Comparison of ENCODE assay signal across 22 cellular contexts in genomic region chr10:77229704-77230103, GRCh38.
DNase-seq lines count a peak whose midpoint lies in the region; ATAC-seq and TF ChIP-seq lines count a peak whose summit lies in the region.
"Had no signal": no experiment of that assay in that cellular context is flagged by ENCODE, and none has a peak within 500 bp of the region (broad histone marks: within the 10 kb centered on the region; RNA-seq: fewer than 3 reads in every experiment).

No MANE protein-coding gene starts in this region.

- no peaks in the 10 kb centered on the region for H3K9me2 ChIP-seq in hepatocyte (replicated peaks; ENCODE audit: insufficient read depth)

- no peak overlapping the region for H3K4me3 Mint-ChIP-seq in MCF 10A (ENCODE audit: unreplicated experiment)
- H3K4me3 Mint-ChIP-seq in chondrocyte (ENCODE audit: unreplicated experiment), result no peak overlapping the region
- H3K4me3 Mint-ChIP-seq in Caco-2 (ENCODE audit: unreplicated experiment), result no peak overlapping the region
- H3K4me3 Mint-ChIP-seq: B cell, GM23338 had no signal

- H3K9me3 Mint-ChIP-seq in MCF 10A (ENCODE audit: unreplicated experiment) (peaks cover 6% of the 10 kb centered on the region), chondrocyte (ENCODE audit: low read depth) (peaks cover 2% of the 10 kb centered on the region), Caco-2 (ENCODE audit: unreplicated experiment) (no peaks in the 10 kb centered on the region)

- H4K20me1 ChIP-seq in mammary epithelial cell (ENCODE audit: insufficient read depth, low read length), result no peaks in the 10 kb centered on the region
- no peaks in the 10 kb centered on the region for H4K20me1 ChIP-seq in hepatocyte (ENCODE audit: insufficient read depth, poor library complexity, severe bottlenecking)

- no peak overlapping the region for H3K23ac ChIP-seq in trophoblast cell (ENCODE audit: low read length)

- no peak overlapping the region for H2BK5ac ChIP-seq in trophoblast cell (ENCODE audit: low read depth, low read length, poor library complexity)

- H3K4me2 ChIP-seq in mammary epithelial cell (ENCODE audit: insufficient read depth, low read depth, low read length), result no peak overlapping the region
- no peak overlapping the region for H3K4me2 ChIP-seq in trophoblast cell (ENCODE audit: low read length)
- H3K4me2 ChIP-seq in hepatocyte, result no peak overlapping the region
- H3K4me2 ChIP-seq: GM23338 had no signal

- no peaks in the 10 kb centered on the region for H3K27me3 Mint-ChIP-seq in MCF 10A (ENCODE audit: insufficient read depth, unreplicated experiment)
- no peaks in the 10 kb centered on the region for H3K27me3 Mint-ChIP-seq in chondrocyte (ENCODE audit: low read depth)
- H3K27me3 Mint-ChIP-seq in Caco-2 (ENCODE audit: insufficient read depth, unreplicated experiment), result no peaks in the 10 kb centered on the region
- H3K27me3 Mint-ChIP-seq: B cell had no signal

- H3K36me3 ChIP-seq in mammary epithelial cell (ENCODE audit: insufficient read depth, low read length), result no peaks in the 10 kb centered on the region
- H3K36me3 ChIP-seq in trophoblast cell (ENCODE audit: control insufficient read depth in 1 of 2, insufficient read depth in 2 of 2, low read length in 2 of 2), result peaks cover 0 to 2% of the 10 kb centered on the region in 2 experiments
- no peaks in the 10 kb centered on the region for H3K36me3 ChIP-seq in Caco-2 (ENCODE audit: control insufficient read depth, insufficient read depth, low read length)
- H3K36me3 ChIP-seq in hepatocyte (replicated peaks; ENCODE audit: insufficient read depth, low read depth), result no peaks in the 10 kb centered on the region
- H3K36me3 ChIP-seq: Peyer's patch had no signal

- no peak overlapping the region for H4K8ac ChIP-seq in trophoblast cell (ENCODE audit: low read depth, low read length)

- DNase-seq in mammary epithelial cell (no peak), MCF 10A (ENCODE audit: unreplicated experiment) (no peak), chondrocyte (ENCODE audit: low spot score) (no peak), trophoblast cell (no peak), Caco-2 (no peak), hippocampal formation (lab: John Stamatoyannopoulos, UW) (no peak), hepatocyte (ENCODE audit: low spot score) (no peak)
- DNase-seq: COR-L47, DMS153, KBM-7, MV-4-11, NCI-H187, NCI-H345, NCI-H526 treated with DMSO at 0.1 percent for 48 hours, Peyer's patch had no signal

- in situ Hi-C loops in mammary epithelial cell (cut with MboI; ENCODE audit: low sequenced_read_pairs in 2 of 2), result no loop called here

- 96% methylated on average over 3 of the region's 3 CpGs for WGBS in mammary epithelial cell (ENCODE audit: low coverage, missing lambda C conversion rate)
- WGBS in trophoblast cell (ENCODE audit: extremely low coverage, insufficient coverage, insufficient read length), result no CpG with 5 or more reads among the region's 3 CpGs
- 98% methylated on average over 3 of the region's 3 CpGs for WGBS in hepatocyte (ENCODE audit: low lambda C conversion rate, missing lambda C conversion rate)

- H3K4me3 ChIP-seq in mammary epithelial cell (replicated peaks in 1 of 3; ENCODE audit: insufficient read depth in 1 of 3, low read depth in 2 of 3, low read length in 3 of 3) (no peak overlapping the region), trophoblast cell (ENCODE audit: low read depth, low read length) (no peak overlapping the region), Caco-2 (ENCODE audit: low read depth, low read length) (no peak overlapping the region), hepatocyte (no peak overlapping the region)
- H3K4me3 ChIP-seq: GM23338, Peyer's patch, SK-N-MC had no signal

- peaks cover 21% of the 10 kb centered on the region for H3K79me1 ChIP-seq in trophoblast cell (ENCODE audit: low read length)

- ATAC-seq in HG03460 (IDR thresholded peaks at IDR 0.05; ENCODE audit: unreplicated experiment), result no peak
- ATAC-seq: GM23338, HCT116, Right ventricle myocardium inferior had no signal

- CTCF ChIA-PET in mammary epithelial cell (lab: Charles Lee; ENCODE audit: low non-redundant PET), result no interaction called here
- CTCF ChIA-PET in MCF 10A (lab: Yijun Ruan, JAX), result interaction anchor here (1.3 to 1.5 kb wide), 2 partner anchors 21 to 481 kb away, joined by 3 to 5 read pairs; no protein-coding TSS in a partner anchor
- CTCF ChIA-PET in Caco-2 (lab: Charles Lee), result interaction anchor here (1.5 kb wide), 1 partner anchor 64 kb away, joined by 3 read pairs; no protein-coding TSS in a partner anchor

- peaks cover 9% of the 10 kb centered on the region for H3K4me1 Mint-ChIP-seq in MCF 10A (ENCODE audit: insufficient read depth, unreplicated experiment)
- H3K4me1 Mint-ChIP-seq in chondrocyte (ENCODE audit: low read depth), result peaks cover 57% of the 10 kb centered on the region
- H3K4me1 Mint-ChIP-seq in Caco-2 (ENCODE audit: low read depth, unreplicated experiment), result no peaks in the 10 kb centered on the region

- H3K36me3 Mint-ChIP-seq in MCF 10A (ENCODE audit: insufficient read depth, unreplicated experiment) (no peaks in the 10 kb centered on the region), chondrocyte (ENCODE audit: low read depth) (no peaks in the 10 kb centered on the region), Caco-2 (ENCODE audit: insufficient read depth, unreplicated experiment) (no peaks in the 10 kb centered on the region)

- peak overlapping the region; percentile 43 for H4K91ac ChIP-seq in trophoblast cell (ENCODE audit: low read depth, low read length)

- BruUV-seq in mammary epithelial cell (replicated peaks; lab: Mats Ljungman, UMichigan) (no TSS peak), MCF 10A (replicated peaks; lab: Mats Ljungman, UMichigan) (no TSS peak), Caco-2 (replicated peaks; lab: Mats Ljungman, UMichigan) (no TSS peak)

- no peak overlapping the region for H4K12ac ChIP-seq in trophoblast cell (ENCODE audit: low read depth, low read length)

- H2AK5ac ChIP-seq in trophoblast cell (ENCODE audit: low read length), result peak overlapping the region; percentile 90

- no peaks in the 10 kb centered on the region for H3K79me2 ChIP-seq in mammary epithelial cell (ENCODE audit: insufficient read depth, low read length)
- H3K79me2 ChIP-seq in trophoblast cell (ENCODE audit: control insufficient read depth, insufficient read depth, low read length, poor library complexity), result no peaks in the 10 kb centered on the region
- no peaks in the 10 kb centered on the region for H3K79me2 ChIP-seq in hepatocyte

- POLR2A ChIA-PET in MCF 10A (lab: Yijun Ruan, JAX) (no interaction called here), Caco-2 (lab: Charles Lee) (no interaction called here)

- no peak overlapping the region for H2BK120ac ChIP-seq in trophoblast cell (ENCODE audit: insufficient read depth, low read length, poor library complexity)

- TF ChIP-seq CTCF in mammary epithelial cell (conservative IDR thresholded peaks at IDR 0.05 in 1 of 2, IDR thresholded peaks at IDR 0.05 in 1 of 2; ENCODE audit: extremely low read depth in 1 of 2, insufficient read depth in 1 of 2, low read depth in 1 of 2, low read length in 2 of 2) (no peak), MCF 10A (IDR thresholded peaks at IDR 0.05; ENCODE audit: unreplicated experiment) (no peak), chondrocyte (IDR thresholded peaks at IDR 0.05) (no peak), Caco-2 (IDR thresholded peaks at IDR 0.05; ENCODE audit: insufficient read depth in 1 of 2, low read depth in 1 of 2, low read length in 1 of 2, severe bottlenecking in 1 of 2, unreplicated experiment in 1 of 2) (no peak), hepatocyte (IDR thresholded peaks at IDR 0.05; ENCODE audit: poor library complexity) (no peak)

- H3K27me3 ChIP-seq in mammary epithelial cell (ENCODE audit: insufficient read depth, low read length) (no peaks in the 10 kb centered on the region), trophoblast cell (ENCODE audit: insufficient read depth, low read length) (no peaks in the 10 kb centered on the region), Caco-2 (replicated peaks; ENCODE audit: control insufficient read depth, insufficient read depth, low read length) (no peaks in the 10 kb centered on the region), hepatocyte (no peaks in the 10 kb centered on the region)
- H3K27me3 ChIP-seq: Peyer's patch had no signal

- H3K27ac ChIP-seq in mammary epithelial cell (ENCODE audit: insufficient read depth, low read depth, low read length), result peak overlapping the region; percentile 40
- no peak overlapping the region for H3K27ac ChIP-seq in trophoblast cell (ENCODE audit: low read depth, low read length)
- no peak overlapping the region for H3K27ac ChIP-seq in hepatocyte
- H3K27ac ChIP-seq: 22Rv1, Peyer's patch, SK-N-MC had no signal

- peak overlapping the region; percentile 84 for H2BK12ac ChIP-seq in trophoblast cell (ENCODE audit: low read length)

- no peak overlapping the region for H2AFZ ChIP-seq in mammary epithelial cell (ENCODE audit: low read depth, low read length)
- H2AFZ ChIP-seq in trophoblast cell (ENCODE audit: insufficient read depth, low read length, poor library complexity), result no peak overlapping the region
- no peak overlapping the region for H2AFZ ChIP-seq in hepatocyte
- H2AFZ ChIP-seq: GM23338 had no signal

- H3K27ac Mint-ChIP-seq in MCF 10A (ENCODE audit: low read depth, unreplicated experiment) (no peak overlapping the region), chondrocyte (ENCODE audit: unreplicated experiment) (peak overlapping the region; percentile 78), Caco-2 (ENCODE audit: unreplicated experiment) (no peak overlapping the region)
- H3K27ac Mint-ChIP-seq: B cell, GM23338 had no signal

- dilution Hi-C loops in mammary epithelial cell (cut with HindIII; ENCODE audit: low sequenced_read_pairs), result no loop called here

- intact Hi-C loops in mammary epithelial cell (cut with micrococcal nuclease), result no loop called here
- intact Hi-C loops in MCF 10A (cut with micrococcal nuclease), result no loop called here
- intact Hi-C loops in Caco-2 (cut with micrococcal nuclease; ENCODE audit: unreplicated experiment), result no loop called here

- peak overlapping the region; percentile 61 for H3K18ac ChIP-seq in trophoblast cell (ENCODE audit: low read length)

- peak overlapping the region; percentile 34 for H3K14ac ChIP-seq in trophoblast cell (ENCODE audit: low read length)

- H3K4me1 ChIP-seq in mammary epithelial cell (ENCODE audit: insufficient read depth, low read length) (peaks cover 4% of the 10 kb centered on the region), trophoblast cell (ENCODE audit: control insufficient read depth in 1 of 2, insufficient read depth in 2 of 2, low read length in 2 of 2) (peaks cover 8 to 17% of the 10 kb centered on the region in 2 experiments), Caco-2 (no peaks in the 10 kb centered on the region), hepatocyte (ENCODE audit: insufficient read depth) (no peaks in the 10 kb centered on the region)
- H3K4me1 ChIP-seq: Peyer's patch had no signal

- no peak overlapping the region for H3K9ac ChIP-seq in mammary epithelial cell (ENCODE audit: insufficient read depth, low read length)
- H3K9ac ChIP-seq in trophoblast cell (ENCODE audit: low read length), result no peak overlapping the region

- no peaks in the 10 kb centered on the region for H3K9me3 ChIP-seq in mammary epithelial cell (replicated peaks; ENCODE audit: insufficient read depth, low read length)
- H3K9me3 ChIP-seq in trophoblast cell (ENCODE audit: insufficient read depth, low read depth, low read length), result no peaks in the 10 kb centered on the region
- no peaks in the 10 kb centered on the region for H3K9me3 ChIP-seq in Caco-2
- H3K9me3 ChIP-seq in hepatocyte (ENCODE audit: low read depth), result no peaks in the 10 kb centered on the region
- H3K9me3 ChIP-seq: Peyer's patch had no signal

- H3K4ac ChIP-seq in trophoblast cell (ENCODE audit: low read depth, low read length), result peak overlapping the region; percentile 62
